ENCODE assay signal across 9 cellular contexts in genomic region chr1:175514309-175515001, GRCh38.
DNase-seq lines count a peak whose midpoint lies in the region; ATAC-seq and TF ChIP-seq lines count a peak whose summit lies in the region.
"Had no signal": no experiment of that assay in that cellular context is flagged by ENCODE, and none has a peak within 500 bp of the region (broad histone marks: within the 10 kb centered on the region; RNA-seq: fewer than 3 reads in every experiment).

No MANE protein-coding gene starts in this region.

- no peaks in the 10 kb centered on the region for H3K9me3 ChIP-seq in smooth muscle cell (replicated peaks; ENCODE audit: low read depth)
- no peaks in the 10 kb centered on the region for H3K9me3 ChIP-seq in prostate gland

- intact Hi-C loops in prostate gland (cut with DNase I), result no loop called here

- H3K4me3 ChIP-seq in smooth muscle cell (no peak overlapping the region), prostate gland (no peak overlapping the region)

- DNase-seq in activated CD4-positive, alpha-beta T cell treated with anti-CD3 and anti-CD28 coated beads for 48 hours, result peak; percentile 28
- DNase-seq in activated CD4-positive, alpha-beta T cell treated with anti-CD3 and anti-CD28 coated beads for 1 hour, result no peak
- DNase-seq in KG1 (lab: John Stamatoyannopoulos, UW) (peak; percentile 67), dermis blood vessel endothelial cell (peak; percentile 95), smooth muscle cell (lab: John Stamatoyannopoulos, UW; ENCODE audit: unreplicated experiment) (no peak), prostate gland (ENCODE audit: low spot score) (no peak)

- WGBS in smooth muscle cell (ENCODE audit: low lambda C conversion rate), result 26% methylated on average over 9 of the region's 9 CpGs
- WGBS in prostate gland, result 10% methylated on average over 9 of the region's 9 CpGs

- H3K27ac ChIP-seq in smooth muscle cell (ENCODE audit: low read depth), result no peak overlapping the region
- no peak overlapping the region for H3K27ac ChIP-seq in prostate gland
- H3K27ac ChIP-seq: HL-60 had no signal

- H3K4me1 ChIP-seq in smooth muscle cell (ENCODE audit: low read depth) (no peaks in the 10 kb centered on the region), prostate gland (replicated peaks) (no peaks in the 10 kb centered on the region)

- ATAC-seq in HG03439 (IDR thresholded peaks at IDR 0.05; ENCODE audit: unreplicated experiment) (no peak), GM21786 (IDR thresholded peaks at IDR 0.05; ENCODE audit: unreplicated experiment) (no peak)

- H3K4me2 ChIP-seq in smooth muscle cell, result peak overlapping the region; percentile 6

- peaks cover 39% of the 10 kb centered on the region for H3K27me3 ChIP-seq in smooth muscle cell (ENCODE audit: low read depth)
- H3K27me3 ChIP-seq in prostate gland (replicated peaks; ENCODE audit: insufficient read depth), result no peaks in the 10 kb centered on the region

- H3K36me3 ChIP-seq in smooth muscle cell (ENCODE audit: low read depth) (no peaks in the 10 kb centered on the region), prostate gland (no peaks in the 10 kb centered on the region)

- TF ChIP-seq POLR2A in prostate gland (IDR thresholded peaks at IDR 0.05), result no peak

- no peak overlapping the region for H3K9ac ChIP-seq in smooth muscle cell (ENCODE audit: low read depth)

- no peak overlapping the region for H2AFZ ChIP-seq in smooth muscle cell (ENCODE audit: low read depth)

- no peaks in the 10 kb centered on the region for H3K79me2 ChIP-seq in smooth muscle cell (ENCODE audit: low read depth)

- H4K20me1 ChIP-seq in smooth muscle cell (ENCODE audit: low read depth), result no peaks in the 10 kb centered on the region

- no peak for TF ChIP-seq CTCF in smooth muscle cell (IDR thresholded peaks at IDR 0.05; ENCODE audit: borderline replicate concordance, insufficient read depth, poor library complexity, severe bottlenecking)
- TF ChIP-seq CTCF in prostate gland (IDR thresholded peaks at IDR 0.05), result no peak

- H3F3A ChIP-seq in smooth muscle cell (ENCODE audit: low read depth), result no peaks in the 10 kb centered on the region

Comparison
In these comparisons a context has a peak if more than half of its experiments do, and no peak if none do; other contexts are left out.
1. DNase-seq: peak in activated CD4-positive, alpha-beta T cell treated with anti-CD3 and anti-CD28 coated beads for 48 hours (single experiment), KG1 (single experiment) and dermis blood vessel endothelial cell (single experiment); none in activated CD4-positive, alpha-beta T cell treated with anti-CD3 and anti-CD28 coated beads for 1 hour (single experiment), smooth muscle cell (single experiment) and prostate gland (single experiment).